Comparison of ENCODE assay signal across 8 cellular contexts in genomic region chr3:49554639-49555265, GRCh38. TPM values are rescaled to one million over a fixed set of nuclear protein-coding genes. Genes with fewer than 3 reads are reported as not detected.
DNase-seq lines count a peak whose midpoint lies in the region; ATAC-seq and TF ChIP-seq lines count a peak whose summit lies in the region.

No MANE protein-coding gene starts in this region.

- CTCF ChIA-PET in PC-3 (lab: Charles Lee): interaction anchor here (0.6 to 1.0 kb wide), 2 partner anchors 15 to 1073 kb away, joined by 6 to 11 read pairs; no protein-coding TSS in a partner anchor

- no peak overlapping the region for H3K27ac ChIP-seq in PC-3 (ENCODE audit: low read length)

- POLR2A ChIA-PET in PC-3 (lab: Charles Lee; ENCODE audit: unreplicated experiment): interaction anchor here (0.6 kb wide), 1 partner anchor 63 kb away, joined by 3 read pairs; no protein-coding TSS in a partner anchor

- no peaks in the 10 kb centered on the region for H3K79me2 ChIP-seq in PC-3 (ENCODE audit: low read length)

- H3K27me3 ChIP-seq in PC-3 (ENCODE audit: low read length): peaks cover 20% of the 10 kb centered on the region; the same call in 1 of the 2 replicates

- H3K9ac ChIP-seq in PC-3 (ENCODE audit: low read length): no peak overlapping the region

- no peaks in the 10 kb centered on the region for H4K20me1 ChIP-seq in PC-3 (ENCODE audit: low read length)

- H3K9me2 ChIP-seq in PC-3 (replicated peaks; ENCODE audit: low read length): no peaks in the 10 kb centered on the region

- no TSS peak for BruUV-seq in PC-3 (replicated peaks; lab: Mats Ljungman, UMichigan)

- H3F3A ChIP-seq in PC-3 (ENCODE audit: low read length, unreplicated experiment): no peaks in the 10 kb centered on the region

- no peak for TF ChIP-seq CTCF in PC-3 (conservative IDR thresholded peaks at IDR 0.05; ENCODE audit: low read depth, low read length)

- H3K4me1 ChIP-seq in PC-3 (ENCODE audit: insufficient read depth, low read length): peaks cover 15% of the 10 kb centered on the region

- peak overlapping the region; percentile 58 for H3K4me3 ChIP-seq in PC-3 (ENCODE audit: low read length)

- TF ChIP-seq POLR2A in GM18505 (IDR thresholded peaks at IDR 0.05; ENCODE audit: borderline replicate concordance, extremely low read depth, insufficient read depth, insufficient read length): no peak

- DNase-seq in PC-3 (peak; percentile 59), amniotic stem cell (lab: John Stamatoyannopoulos, UW) (peak; percentile 39), iPS-NIHi11 (ENCODE audit: low spot score) (peak; percentile 91), middle frontal gyrus (ENCODE audit: extremely low spot score, low spot score) (no peak), NCI-H2227 treated with DMSO at 0.1 percent for 48 hours (lab: John Stamatoyannopoulos, UW) (no peak)
- DNase-seq in stimulated activated CD4-positive, alpha-beta T cell treated with anti-CD3 and anti-CD28 coated beads, Interleukin-12 subunit alpha, Interleukin-12 subunit beta, amount 100 ng/mL, for 24 hours (ENCODE audit: low read depth in 2 of 2): peak; percentile 25 to 41

- no peak overlapping the region for H2AFZ ChIP-seq in PC-3 (ENCODE audit: low read length)

- ATAC-seq in GM18505 (IDR thresholded peaks at IDR 0.05; ENCODE audit: unreplicated experiment) (peak; percentile 47), HG02588 (IDR thresholded peaks at IDR 0.05; ENCODE audit: unreplicated experiment) (peak; percentile 62), PC-3 (peak; percentile 84)

- H3K4me2 ChIP-seq in PC-3 (ENCODE audit: low read length): peak overlapping the region; percentile 83

- H3K9me3 ChIP-seq in PC-3 (ENCODE audit: low read length): no peaks in the 10 kb centered on the region

- H3K36me3 ChIP-seq in PC-3 (ENCODE audit: low read depth, low read length): no peaks in the 10 kb centered on the region

- intact Hi-C loops in PC-3 (cut with micrococcal nuclease): loop anchor here (1.0 kb wide), 1 partner anchor 15 kb away; no protein-coding TSS in a partner anchor

RNA-seq across cellular contexts. Expression of gene BSN, which starts 0.5 kb away (rescaled TPM):
- total RNA-seq in PC-3 (2014; rRNA removed): 0.80 and 0.92 TPM in 2 replicates

Comparison
In these comparisons a context has a peak if more than half of its experiments do, and no peak if none do; other contexts are left out.
1. DNase-seq: peak in PC-3 (single experiment), amniotic stem cell (single experiment), iPS-NIHi11 (single experiment) and stimulated activated CD4-positive, alpha-beta T cell treated with anti-CD3 and anti-CD28 coated beads, Interleukin-12 subunit alpha, Interleukin-12 subunit beta, amount 100 ng/mL, for 24 hours (2 of 2); none in middle frontal gyrus (single experiment) and NCI-H2227 treated with DMSO at 0.1 percent for 48 hours (single experiment).
2. Peak in every context shown above with its lines, with median percentiles within 50 percentile points of each other: ATAC-seq.